Comparison of ENCODE assay signal across 2 cellular contexts in the genomic region with DNA sequence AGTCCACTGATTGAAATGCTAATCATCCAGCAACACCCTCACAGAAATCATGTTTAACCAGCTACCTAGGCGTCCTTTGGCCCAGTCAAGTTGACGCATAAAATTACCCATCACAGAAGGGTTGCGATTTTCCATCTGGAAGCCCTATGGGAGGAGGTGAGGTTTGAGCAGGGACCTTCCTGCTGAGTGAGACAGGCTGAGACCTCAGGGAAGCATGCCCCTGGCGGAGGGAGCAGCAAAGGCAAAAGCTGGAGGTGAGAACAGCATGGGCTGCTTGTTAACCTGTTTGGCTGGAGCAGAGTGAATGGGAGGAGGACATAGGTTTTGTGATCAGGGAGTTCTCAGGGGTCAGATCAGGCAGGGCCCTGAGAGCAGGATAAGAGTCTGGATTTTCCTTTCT.
TF ChIP-seq lines count a peak whose summit lies in the region.

No MANE protein-coding gene starts in this region.

TF ChIP-seq in GM23338, 12 proteins besides CTCF, POLR2A, EP300 and RAD21 (continued from another document):
- TF ChIP-seq, protein P1, sequence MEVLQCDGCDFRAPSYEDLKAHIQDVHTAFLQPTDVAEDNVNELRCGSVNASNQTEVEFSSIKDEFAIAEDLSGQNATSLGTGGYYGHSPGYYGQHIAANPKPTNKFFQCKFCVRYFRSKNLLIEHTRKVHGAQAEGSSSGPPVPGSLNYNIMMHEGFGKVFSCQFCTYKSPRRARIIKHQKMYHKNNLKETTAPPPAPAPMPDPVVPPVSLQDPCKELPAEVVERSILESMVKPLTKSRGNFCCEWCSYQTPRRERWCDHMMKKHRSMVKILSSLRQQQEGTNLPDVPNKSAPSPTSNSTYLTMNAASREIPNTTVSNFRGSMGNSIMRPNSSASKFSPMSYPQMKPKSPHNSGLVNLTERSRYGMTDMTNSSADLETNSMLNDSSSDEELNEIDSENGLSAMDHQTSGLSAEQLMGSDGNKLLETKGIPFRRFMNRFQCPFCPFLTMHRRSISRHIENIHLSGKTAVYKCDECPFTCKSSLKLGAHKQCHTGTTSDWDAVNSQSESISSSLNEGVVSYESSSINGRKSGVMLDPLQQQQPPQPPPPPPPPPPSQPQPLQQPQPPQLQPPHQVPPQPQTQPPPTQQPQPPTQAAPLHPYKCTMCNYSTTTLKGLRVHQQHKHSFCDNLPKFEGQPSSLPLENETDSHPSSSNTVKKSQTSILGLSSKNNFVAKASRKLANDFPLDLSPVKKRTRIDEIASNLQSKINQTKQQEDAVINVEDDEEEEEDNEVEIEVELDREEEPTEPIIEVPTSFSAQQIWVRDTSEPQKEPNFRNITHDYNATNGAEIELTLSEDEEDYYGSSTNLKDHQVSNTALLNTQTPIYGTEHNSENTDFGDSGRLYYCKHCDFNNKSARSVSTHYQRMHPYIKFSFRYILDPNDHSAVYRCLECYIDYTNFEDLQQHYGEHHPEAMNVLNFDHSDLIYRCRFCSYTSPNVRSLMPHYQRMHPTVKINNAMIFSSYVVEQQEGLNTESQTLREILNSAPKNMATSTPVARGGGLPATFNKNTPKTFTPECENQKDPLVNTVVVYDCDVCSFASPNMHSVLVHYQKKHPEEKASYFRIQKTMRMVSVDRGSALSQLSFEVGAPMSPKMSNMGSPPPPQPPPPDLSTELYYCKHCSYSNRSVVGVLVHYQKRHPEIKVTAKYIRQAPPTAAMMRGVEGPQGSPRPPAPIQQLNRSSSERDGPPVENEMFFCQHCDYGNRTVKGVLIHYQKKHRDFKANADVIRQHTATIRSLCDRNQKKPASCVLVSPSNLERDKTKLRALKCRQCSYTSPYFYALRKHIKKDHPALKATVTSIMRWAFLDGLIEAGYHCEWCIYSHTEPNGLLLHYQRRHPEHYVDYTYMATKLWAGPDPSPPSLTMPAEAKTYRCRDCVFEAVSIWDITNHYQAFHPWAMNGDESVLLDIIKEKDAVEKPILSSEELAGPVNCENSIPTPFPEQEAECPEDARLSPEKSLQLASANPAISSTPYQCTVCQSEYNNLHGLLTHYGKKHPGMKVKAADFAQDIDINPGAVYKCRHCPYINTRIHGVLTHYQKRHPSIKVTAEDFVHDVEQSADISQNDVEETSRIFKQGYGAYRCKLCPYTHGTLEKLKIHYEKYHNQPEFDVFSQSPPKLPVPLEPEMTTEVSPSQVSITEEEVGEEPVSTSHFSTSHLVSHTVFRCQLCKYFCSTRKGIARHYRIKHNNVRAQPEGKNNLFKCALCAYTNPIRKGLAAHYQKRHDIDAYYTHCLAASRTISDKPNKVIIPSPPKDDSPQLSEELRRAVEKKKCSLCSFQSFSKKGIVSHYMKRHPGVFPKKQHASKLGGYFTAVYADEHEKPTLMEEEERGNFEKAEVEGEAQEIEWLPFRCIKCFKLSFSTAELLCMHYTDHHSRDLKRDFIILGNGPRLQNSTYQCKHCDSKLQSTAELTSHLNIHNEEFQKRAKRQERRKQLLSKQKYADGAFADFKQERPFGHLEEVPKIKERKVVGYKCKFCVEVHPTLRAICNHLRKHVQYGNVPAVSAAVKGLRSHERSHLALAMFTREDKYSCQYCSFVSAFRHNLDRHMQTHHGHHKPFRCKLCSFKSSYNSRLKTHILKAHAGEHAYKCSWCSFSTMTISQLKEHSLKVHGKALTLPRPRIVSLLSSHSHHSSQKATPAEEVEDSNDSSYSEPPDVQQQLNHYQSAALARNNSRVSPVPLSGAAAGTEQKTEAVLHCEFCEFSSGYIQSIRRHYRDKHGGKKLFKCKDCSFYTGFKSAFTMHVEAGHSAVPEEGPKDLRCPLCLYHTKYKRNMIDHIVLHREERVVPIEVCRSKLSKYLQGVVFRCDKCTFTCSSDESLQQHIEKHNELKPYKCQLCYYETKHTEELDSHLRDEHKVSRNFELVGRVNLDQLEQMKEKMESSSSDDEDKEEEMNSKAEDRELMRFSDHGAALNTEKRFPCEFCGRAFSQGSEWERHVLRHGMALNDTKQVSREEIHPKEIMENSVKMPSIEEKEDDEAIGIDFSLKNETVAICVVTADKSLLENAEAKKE (CRISPR knock-in tag; IDR thresholded peaks at IDR 0.05) = no peak
- no peak for TF ChIP-seq ZNF331 (CRISPR knock-in tag; IDR thresholded peaks at IDR 0.05; ENCODE audit: low read depth)

TF ChIP-seq in WTC11, 78 proteins besides CTCF, POLR2A, EP300 and RAD21 (continued from another document):
- TF ChIP-seq, protein P2, sequence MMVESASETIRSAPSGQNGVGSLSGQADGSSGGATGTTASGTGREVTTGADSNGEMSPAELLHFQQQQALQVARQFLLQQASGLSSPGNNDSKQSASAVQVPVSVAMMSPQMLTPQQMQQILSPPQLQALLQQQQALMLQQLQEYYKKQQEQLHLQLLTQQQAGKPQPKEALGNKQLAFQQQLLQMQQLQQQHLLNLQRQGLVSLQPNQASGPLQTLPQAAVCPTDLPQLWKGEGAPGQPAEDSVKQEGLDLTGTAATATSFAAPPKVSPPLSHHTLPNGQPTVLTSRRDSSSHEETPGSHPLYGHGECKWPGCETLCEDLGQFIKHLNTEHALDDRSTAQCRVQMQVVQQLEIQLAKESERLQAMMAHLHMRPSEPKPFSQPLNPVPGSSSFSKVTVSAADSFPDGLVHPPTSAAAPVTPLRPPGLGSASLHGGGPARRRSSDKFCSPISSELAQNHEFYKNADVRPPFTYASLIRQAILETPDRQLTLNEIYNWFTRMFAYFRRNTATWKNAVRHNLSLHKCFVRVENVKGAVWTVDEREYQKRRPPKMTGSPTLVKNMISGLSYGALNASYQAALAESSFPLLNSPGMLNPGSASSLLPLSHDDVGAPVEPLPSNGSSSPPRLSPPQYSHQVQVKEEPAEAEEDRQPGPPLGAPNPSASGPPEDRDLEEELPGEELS (CRISPR knock-in tag; IDR thresholded peaks at IDR 0.05) = no peak
- TF ChIP-seq, protein P3, sequence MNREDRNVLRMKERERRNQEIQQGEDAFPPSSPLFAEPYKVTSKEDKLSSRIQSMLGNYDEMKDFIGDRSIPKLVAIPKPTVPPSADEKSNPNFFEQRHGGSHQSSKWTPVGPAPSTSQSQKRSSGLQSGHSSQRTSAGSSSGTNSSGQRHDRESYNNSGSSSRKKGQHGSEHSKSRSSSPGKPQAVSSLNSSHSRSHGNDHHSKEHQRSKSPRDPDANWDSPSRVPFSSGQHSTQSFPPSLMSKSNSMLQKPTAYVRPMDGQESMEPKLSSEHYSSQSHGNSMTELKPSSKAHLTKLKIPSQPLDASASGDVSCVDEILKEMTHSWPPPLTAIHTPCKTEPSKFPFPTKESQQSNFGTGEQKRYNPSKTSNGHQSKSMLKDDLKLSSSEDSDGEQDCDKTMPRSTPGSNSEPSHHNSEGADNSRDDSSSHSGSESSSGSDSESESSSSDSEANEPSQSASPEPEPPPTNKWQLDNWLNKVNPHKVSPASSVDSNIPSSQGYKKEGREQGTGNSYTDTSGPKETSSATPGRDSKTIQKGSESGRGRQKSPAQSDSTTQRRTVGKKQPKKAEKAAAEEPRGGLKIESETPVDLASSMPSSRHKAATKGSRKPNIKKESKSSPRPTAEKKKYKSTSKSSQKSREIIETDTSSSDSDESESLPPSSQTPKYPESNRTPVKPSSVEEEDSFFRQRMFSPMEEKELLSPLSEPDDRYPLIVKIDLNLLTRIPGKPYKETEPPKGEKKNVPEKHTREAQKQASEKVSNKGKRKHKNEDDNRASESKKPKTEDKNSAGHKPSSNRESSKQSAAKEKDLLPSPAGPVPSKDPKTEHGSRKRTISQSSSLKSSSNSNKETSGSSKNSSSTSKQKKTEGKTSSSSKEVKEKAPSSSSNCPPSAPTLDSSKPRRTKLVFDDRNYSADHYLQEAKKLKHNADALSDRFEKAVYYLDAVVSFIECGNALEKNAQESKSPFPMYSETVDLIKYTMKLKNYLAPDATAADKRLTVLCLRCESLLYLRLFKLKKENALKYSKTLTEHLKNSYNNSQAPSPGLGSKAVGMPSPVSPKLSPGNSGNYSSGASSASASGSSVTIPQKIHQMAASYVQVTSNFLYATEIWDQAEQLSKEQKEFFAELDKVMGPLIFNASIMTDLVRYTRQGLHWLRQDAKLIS (CRISPR knock-in tag; IDR thresholded peaks at IDR 0.05; ENCODE audit: borderline replicate concordance) = no peak
- TF ChIP-seq, protein P4, sequence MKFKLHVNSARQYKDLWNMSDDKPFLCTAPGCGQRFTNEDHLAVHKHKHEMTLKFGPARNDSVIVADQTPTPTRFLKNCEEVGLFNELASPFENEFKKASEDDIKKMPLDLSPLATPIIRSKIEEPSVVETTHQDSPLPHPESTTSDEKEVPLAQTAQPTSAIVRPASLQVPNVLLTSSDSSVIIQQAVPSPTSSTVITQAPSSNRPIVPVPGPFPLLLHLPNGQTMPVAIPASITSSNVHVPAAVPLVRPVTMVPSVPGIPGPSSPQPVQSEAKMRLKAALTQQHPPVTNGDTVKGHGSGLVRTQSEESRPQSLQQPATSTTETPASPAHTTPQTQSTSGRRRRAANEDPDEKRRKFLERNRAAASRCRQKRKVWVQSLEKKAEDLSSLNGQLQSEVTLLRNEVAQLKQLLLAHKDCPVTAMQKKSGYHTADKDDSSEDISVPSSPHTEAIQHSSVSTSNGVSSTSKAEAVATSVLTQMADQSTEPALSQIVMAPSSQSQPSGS (CRISPR knock-in tag; IDR thresholded peaks at IDR 0.05; ENCODE audit: borderline replicate concordance, low read depth) = no peak
- TF ChIP-seq, protein P5, sequence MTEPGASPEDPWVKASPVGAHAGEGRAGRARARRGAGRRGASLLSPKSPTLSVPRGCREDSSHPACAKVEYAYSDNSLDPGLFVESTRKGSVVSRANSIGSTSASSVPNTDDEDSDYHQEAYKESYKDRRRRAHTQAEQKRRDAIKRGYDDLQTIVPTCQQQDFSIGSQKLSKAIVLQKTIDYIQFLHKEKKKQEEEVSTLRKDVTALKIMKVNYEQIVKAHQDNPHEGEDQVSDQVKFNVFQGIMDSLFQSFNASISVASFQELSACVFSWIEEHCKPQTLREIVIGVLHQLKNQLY (CRISPR knock-in tag; IDR thresholded peaks at IDR 0.05) = no peak
- TF ChIP-seq, protein P6, sequence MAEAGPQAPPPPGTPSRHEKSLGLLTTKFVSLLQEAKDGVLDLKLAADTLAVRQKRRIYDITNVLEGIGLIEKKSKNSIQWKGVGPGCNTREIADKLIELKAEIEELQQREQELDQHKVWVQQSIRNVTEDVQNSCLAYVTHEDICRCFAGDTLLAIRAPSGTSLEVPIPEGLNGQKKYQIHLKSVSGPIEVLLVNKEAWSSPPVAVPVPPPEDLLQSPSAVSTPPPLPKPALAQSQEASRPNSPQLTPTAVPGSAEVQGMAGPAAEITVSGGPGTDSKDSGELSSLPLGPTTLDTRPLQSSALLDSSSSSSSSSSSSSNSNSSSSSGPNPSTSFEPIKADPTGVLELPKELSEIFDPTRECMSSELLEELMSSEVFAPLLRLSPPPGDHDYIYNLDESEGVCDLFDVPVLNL (CRISPR knock-in tag; IDR thresholded peaks at IDR 0.05; ENCODE audit: borderline replicate concordance, low read depth) = no peak
- no peak for TF ChIP-seq SMAD3 (CRISPR knock-in tag; IDR thresholded peaks at IDR 0.05; ENCODE audit: borderline replicate concordance)
- TF ChIP-seq RELA (CRISPR knock-in tag; IDR thresholded peaks at IDR 0.05; ENCODE audit: borderline replicate concordance) = no peak
- no peak for TF ChIP-seq ZNF219 (CRISPR knock-in tag; IDR thresholded peaks at IDR 0.05; ENCODE audit: borderline replicate concordance)
- TF ChIP-seq ZNF263 (CRISPR knock-in tag; IDR thresholded peaks at IDR 0.05; ENCODE audit: low read depth) = no peak
